In the genomic region with DNA sequence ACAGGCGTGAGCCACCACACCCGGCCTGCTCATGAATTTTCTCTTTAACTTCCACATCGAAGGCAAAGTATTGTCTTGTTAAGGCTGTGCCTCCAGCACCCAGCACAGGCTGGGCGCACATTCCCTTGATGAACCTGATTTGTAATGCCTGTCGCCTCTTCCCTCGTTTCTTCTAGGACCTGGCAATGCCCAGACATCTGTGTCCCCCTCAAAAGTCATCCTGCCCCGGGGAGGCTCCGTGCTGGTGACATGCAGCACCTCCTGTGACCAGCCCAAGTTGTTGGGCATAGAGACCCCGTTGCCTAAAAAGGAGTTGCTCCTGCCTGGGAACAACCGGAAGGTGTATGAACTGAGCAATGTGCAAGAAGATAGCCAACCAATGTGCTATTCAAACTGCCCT, we compare ENCODE assay signal across 21 cellular contexts. TPM values are rescaled to one million over a fixed set of nuclear protein-coding genes. Genes with fewer than 3 reads are reported as not detected.
A peak's percentile ranks its signal among the peaks of the same experiment; 100 is the strongest.
DNase-seq lines count a peak whose midpoint lies in the region; ATAC-seq, FAIRE-seq and TF ChIP-seq lines count a peak whose summit lies in the region.
"Had no signal": no experiment of that assay in that cellular context is flagged by ENCODE, and none has a peak within 500 bp of the region (broad histone marks: within the 10 kb centered on the region; RNA-seq: fewer than 3 reads in every experiment).

No MANE protein-coding gene starts in this region.

- H3K4me1 ChIP-seq in GM12878 (ENCODE audit: control insufficient read depth, insufficient read depth, low read length), result no peaks in the 10 kb centered on the region; the same call in 1 of the 2 replicates
- H3K4me1 ChIP-seq: foreskin keratinocyte had no signal

- peaks cover 13 to 14% of the 10 kb centered on the region in 2 experiments; a peak in 3 of 4 replicates for H3K36me3 ChIP-seq in GM12878 (ENCODE audit: control insufficient read depth in 2 of 2, insufficient read depth in 2 of 2, low read length in 1 of 2)
- H3K36me3 ChIP-seq: cardiac muscle cell had no signal

- WGBS in GM12878 (ENCODE audit: insufficient coverage, insufficient replicate concordance, low lambda C conversion rate, missing lambda C conversion rate), result 80% methylated on average over 10 of the region's 10 CpGs

- DNase-seq in activated T-cell treated with anti-CD3 and anti-CD28 coated beads, Interleukin-2, amount 50 U/mL, for 4 hours, result no peak
- no peak for DNase-seq in activated T-cell treated with anti-CD3 and anti-CD28 coated beads, Interleukin-2, amount 50 U/mL, for 48 hours
- peak; percentile 36 for DNase-seq in NB4 (ENCODE audit: low read depth)
- no peak for DNase-seq in GM12878 (ENCODE audit: low read depth, low spot score)
- DNase-seq in effector CD4-positive, alpha-beta T cell, result no peak
- DNase-seq in activated T-helper 2 cell treated with anti-CD3 and anti-CD28 coated beads, Interferon-gamma antibody, Interleukin-2, Interleukin-4, amounts not matched to agents 10 μg/mL and 5 μg/mL and 100 μg/mL, durations not matched to agents 14 hours and 24 hours and 36 hours (ENCODE audit: low spot score), result no peak
- DNase-seq in NCI-H226, result no peak
- DNase-seq: activated CD4-positive, alpha-beta T cell treated with anti-CD3 and anti-CD28 coated beads for 1 hour; DMS53; foreskin keratinocyte; kidney; naive thymus-derived CD4-positive, alpha-beta T cell; NCI-H146; NCI-H2171 treated with DMSO at 0.1 percent for 48 hours; NCI-H748 treated with DMSO at 0.1 percent for 48 hours; PC-3; stimulated activated CD4-positive, alpha-beta T cell treated with anti-CD3 and anti-CD28 coated beads, Interleukin-4, amount 100 ng/mL, for 1 hour; substantia nigra had no signal

- CTCF ChIA-PET in GM12878 (lab: Yijun Ruan, JAX), result interaction anchor here (0.6 to 11.2 kb wide), 4 partner anchors 15 to 339 kb away, joined by 3 to 370 read pairs (median 4); a partner anchor contains a TSS

- intact Hi-C loops in GM12878 (cut with micrococcal nuclease; ENCODE audit: unreplicated experiment), result loop anchor here (5.0 kb wide), 1 partner anchor 58 kb away; a partner anchor contains a TSS
- intact Hi-C loops in activated T-helper 2 cell treated with anti-CD3 and anti-CD28 coated beads, Interferon-gamma antibody, Interleukin-2, Interleukin-4, amounts not matched to agents 10 μg/mL and 5 μg/mL and 100 μg/mL, durations not matched to agents 14 hours and 24 hours and 36 hours (cut with micrococcal nuclease), result no loop called here

- H3K79me2 ChIP-seq in GM12878 (ENCODE audit: control insufficient read depth, insufficient read depth, low read length), result peaks cover 74% of the 10 kb centered on the region

- H3K9me3 ChIP-seq in GM12878 (replicated peaks; ENCODE audit: control insufficient read depth, insufficient read depth, low read length), result no peaks in the 10 kb centered on the region

- H3K27ac Mint-ChIP-seq in stimulated activated memory B cell treated with anti-CD40 and anti-IgM and Interleukin-4, amounts not matched to agents 10 μg/mL and 1 μg/mL and 100 μg/mL, for 72 hours, result peak overlapping the region; percentile 40
- H3K27ac Mint-ChIP-seq in activated T-helper 2 cell treated with anti-CD3 and anti-CD28 coated beads, Interferon-gamma antibody, Interleukin-2, Interleukin-4, amounts not matched to agents 10 μg/mL and 5 μg/mL and 100 μg/mL, durations not matched to agents 14 hours and 24 hours and 36 hours, result no peak overlapping the region

- TF ChIP-seq CTCF in NB4 (IDR thresholded peaks at IDR 0.05; ENCODE audit: low read depth, low read length) (no peak), GM12878 (IDR thresholded peaks at IDR 0.05 in 2 of 3, conservative IDR thresholded peaks at IDR 0.05 in 1 of 3; ENCODE audit: control insufficient read depth in 2 of 3, extremely low read depth in 1 of 3, insufficient read depth in 1 of 3, low read depth in 3 of 3, low read length in 3 of 3) (no peak)

- TF ChIP-seq POLR2A in NB4 (IDR thresholded peaks at IDR 0.05; ENCODE audit: extremely low read depth, insufficient read length) (no peak), GM12878 (IDR thresholded peaks at IDR 0.05; ENCODE audit: low read depth, low read length) (no peak)

- no peak for TF ChIP-seq RAD21 in GM12878 (IDR thresholded peaks at IDR 0.05; ENCODE audit: insufficient read depth, low read depth, low read length)

- 0 out of 2 replicates have a peak overlapping the region, but pooled peaks have one; percentile 4 for H3K27ac ChIP-seq in GM12878 (ENCODE audit: control insufficient read depth, insufficient read depth)
- H3K27ac ChIP-seq: cardiac muscle cell, foreskin keratinocyte had no signal

- SMC1A ChIA-PET in GM12878 (lab: Charles Lee; ENCODE audit: uncharacterized antibody, unreplicated experiment), result interaction anchor here (1.0 to 8.5 kb wide), 7 partner anchors 12 to 116 kb away, joined by 3 to 158 read pairs (median 5); a partner anchor contains a TSS

- no peak for ATAC-seq in activated T-cell treated with anti-CD3 and anti-CD28 coated beads, Interleukin-2, amount 50 U/mL, for 4 hours
- no peak for ATAC-seq in GM12878
- no peak for ATAC-seq in stimulated activated memory B cell treated with anti-CD40 and anti-IgM and Interleukin-4, amounts not matched to agents 10 μg/mL and 1 μg/mL and 100 μg/mL, for 72 hours
- ATAC-seq: foreskin keratinocyte; naive thymus-derived CD4-positive, alpha-beta T cell; PC-3 had no signal

- peaks cover 26% of the 10 kb centered on the region for H3K4me1 Mint-ChIP-seq in activated T-cell treated with anti-CD3 and anti-CD28 coated beads, Interleukin-2, amount 50 U/mL, for 4 hours (ENCODE audit: low read depth)
- peaks cover 82% of the 10 kb centered on the region for H3K4me1 Mint-ChIP-seq in stimulated activated memory B cell treated with anti-CD40 and anti-IgM and Interleukin-4, amounts not matched to agents 10 μg/mL and 1 μg/mL and 100 μg/mL, for 72 hours
- peaks cover 24% of the 10 kb centered on the region for H3K4me1 Mint-ChIP-seq in activated T-helper 2 cell treated with anti-CD3 and anti-CD28 coated beads, Interferon-gamma antibody, Interleukin-2, Interleukin-4, amounts not matched to agents 10 μg/mL and 5 μg/mL and 100 μg/mL, durations not matched to agents 14 hours and 24 hours and 36 hours (ENCODE audit: low read depth)

- peaks cover 16% of the 10 kb centered on the region for H3K36me3 Mint-ChIP-seq in activated T-cell treated with anti-CD3 and anti-CD28 coated beads, Interleukin-2, amount 50 U/mL, for 4 hours (ENCODE audit: insufficient read depth)
- H3K36me3 Mint-ChIP-seq in stimulated activated memory B cell treated with anti-CD40 and anti-IgM and Interleukin-4, amounts not matched to agents 10 μg/mL and 1 μg/mL and 100 μg/mL, for 72 hours, result peaks cover 54% of the 10 kb centered on the region
- H3K36me3 Mint-ChIP-seq in activated T-helper 2 cell treated with anti-CD3 and anti-CD28 coated beads, Interferon-gamma antibody, Interleukin-2, Interleukin-4, amounts not matched to agents 10 μg/mL and 5 μg/mL and 100 μg/mL, durations not matched to agents 14 hours and 24 hours and 36 hours (ENCODE audit: low read depth), result peaks cover 60% of the 10 kb centered on the region

- in situ Hi-C loops in GM12878 (cut with MboI), result no loop called here

- H3K9ac ChIP-seq in GM12878 (ENCODE audit: control insufficient read depth, insufficient read depth, low read length), result peak overlapping the region; percentile 18; the same call in 1 of the 2 replicates

- H3K27me3 ChIP-seq in GM12878 (replicated peaks in 1 of 2; ENCODE audit: control insufficient read depth in 2 of 2, insufficient read depth in 2 of 2, low read length in 1 of 2), result no peaks in the 10 kb centered on the region

- H2AFZ ChIP-seq in GM12878 (ENCODE audit: control insufficient read depth, low read depth, low read length), result no peak overlapping the region

- BruUV-seq in GM12878 (replicated peaks; lab: Mats Ljungman, UMichigan), result no TSS peak

- RAD21 ChIA-PET in GM12878 (lab: Charles Lee; ENCODE audit: unreplicated experiment), result interaction anchor here (0.6 to 6.0 kb wide), 4 partner anchors 13 to 131 kb away, joined by 4 to 119 read pairs (median 9); a partner anchor contains a TSS

- no peak for TF ChIP-seq EP300 in GM12878 (IDR thresholded peaks at IDR 0.05; ENCODE audit: borderline replicate concordance in 1 of 2, control insufficient read depth in 1 of 2, low read depth in 2 of 2, low read length in 2 of 2)

- peak overlapping the region; percentile 49 for H3K4me2 ChIP-seq in GM12878 (ENCODE audit: control insufficient read depth, insufficient read depth)

- H3K4me3 Mint-ChIP-seq in activated T-cell treated with anti-CD3 and anti-CD28 coated beads, Interleukin-2, amount 50 U/mL, for 4 hours, result peak overlapping the region; percentile 24
- H3K4me3 Mint-ChIP-seq in stimulated activated memory B cell treated with anti-CD40 and anti-IgM and Interleukin-4, amounts not matched to agents 10 μg/mL and 1 μg/mL and 100 μg/mL, for 72 hours, result peak overlapping the region; percentile 68
- H3K4me3 Mint-ChIP-seq in activated T-helper 2 cell treated with anti-CD3 and anti-CD28 coated beads, Interferon-gamma antibody, Interleukin-2, Interleukin-4, amounts not matched to agents 10 μg/mL and 5 μg/mL and 100 μg/mL, durations not matched to agents 14 hours and 24 hours and 36 hours (ENCODE audit: low read depth), result no peak overlapping the region

- no peak for FAIRE-seq in GM12878 (lab: Jason Lieb, UNC)
- FAIRE-seq: kidney had no signal

- H3K27me3 Mint-ChIP-seq in activated T-cell treated with anti-CD3 and anti-CD28 coated beads, Interleukin-2, amount 50 U/mL, for 4 hours (ENCODE audit: low read depth), result no peaks in the 10 kb centered on the region
- no peaks in the 10 kb centered on the region for H3K27me3 Mint-ChIP-seq in stimulated activated memory B cell treated with anti-CD40 and anti-IgM and Interleukin-4, amounts not matched to agents 10 μg/mL and 1 μg/mL and 100 μg/mL, for 72 hours
- no peaks in the 10 kb centered on the region for H3K27me3 Mint-ChIP-seq in activated T-helper 2 cell treated with anti-CD3 and anti-CD28 coated beads, Interferon-gamma antibody, Interleukin-2, Interleukin-4, amounts not matched to agents 10 μg/mL and 5 μg/mL and 100 μg/mL, durations not matched to agents 14 hours and 24 hours and 36 hours (ENCODE audit: low read depth)
- H3K27me3 Mint-ChIP-seq: memory B cell; naive thymus-derived CD4-positive, alpha-beta T cell had no signal

- H3K9me3 Mint-ChIP-seq in activated T-cell treated with anti-CD3 and anti-CD28 coated beads, Interleukin-2, amount 50 U/mL, for 4 hours, result no peaks in the 10 kb centered on the region
- no peaks in the 10 kb centered on the region for H3K9me3 Mint-ChIP-seq in stimulated activated memory B cell treated with anti-CD40 and anti-IgM and Interleukin-4, amounts not matched to agents 10 μg/mL and 1 μg/mL and 100 μg/mL, for 72 hours
- no peaks in the 10 kb centered on the region for H3K9me3 Mint-ChIP-seq in activated T-helper 2 cell treated with anti-CD3 and anti-CD28 coated beads, Interferon-gamma antibody, Interleukin-2, Interleukin-4, amounts not matched to agents 10 μg/mL and 5 μg/mL and 100 μg/mL, durations not matched to agents 14 hours and 24 hours and 36 hours
- H3K9me3 Mint-ChIP-seq: memory B cell; naive thymus-derived CD4-positive, alpha-beta T cell had no signal

- POLR2A ChIA-PET in GM12878 (lab: Charles Lee), result interaction anchor here (0.6 to 4.7 kb wide), 6 partner anchors 14 to 624 kb away, joined by 3 to 32 read pairs (median 4); a partner anchor contains a TSS

- H4K20me1 ChIP-seq in GM12878 (ENCODE audit: control insufficient read depth, insufficient read depth), result no peaks in the 10 kb centered on the region

- H3K4me3 ChIP-seq in NB4 (ENCODE audit: low read depth, low read length), result no peak overlapping the region
- peak overlapping the region; percentile 57 for H3K4me3 ChIP-seq in GM12878
- H3K4me3 ChIP-seq: cardiac muscle cell had no signal

RNA-seq across cellular contexts. Expression of a gene that starts 3.7 kb away (rescaled TPM):
- total RNA-seq in activated T-cell treated with anti-CD3 and anti-CD28 coated beads, Interleukin-2, amount 50 U/mL, for 4 hours, result 10 to 100 TPM; 25.6 to 48.5 (median 39.5) TPM
- 288 and 334 TPM in 2 replicates for total RNA-seq in GM12878 (2013; cell fraction: nucleolus; rRNA removed)
- 72.9 and 77.7 TPM in 2 replicates for total RNA-seq in GM12878 (2014; rRNA removed)
- total RNA-seq in GM12878 (2014; rRNA removed; fragmentation: Illumina TruSeq; extraction: Trizol), result 49.4 and 52.6 TPM in 2 replicates
- total RNA-seq in GM12878 (2021), result 69.7 and 71.0 TPM in 2 replicates
- 37.5 TPM for polyA plus RNA-seq in GM12878 (2011; ENCODE audit: low read depth)
- 46.8 and 115 TPM in 2 replicates for polyA plus RNA-seq in GM12878 (2011; rRNA removed)
- polyA plus RNA-seq in GM12878 (2011; cell fraction: cytosol; rRNA removed), result 121 and 131 TPM in 2 replicates
- polyA plus RNA-seq in GM12878 (2011; cell fraction: nucleus; rRNA removed), result 126 and 136 TPM in 2 replicates
- 53.2 and 69.6 TPM in 2 replicates for polyA plus RNA-seq in GM12878 (2012)
- polyA plus RNA-seq in GM12878 (2014; fragmentation: Illumina TruSeq; extraction: Trizol), result 61.9 and 67.8 TPM in 2 replicates
- 10 to 100 TPM in 1 of 2 experiments, 1 to 10 TPM in 1; 7.6 to 14.8 TPM for polyA plus RNA-seq in GM12878 (2014; fragmentation: Nextera tagmentation; extraction: Ambion mirVana)
- 67.9 and 74.4 TPM in 2 replicates for polyA plus RNA-seq in GM12878 (2014; rRNA removed)
- polyA plus RNA-seq in GM12878 (2016; fragmentation: Nextera tagmentation; extraction: Ambion mirVana), result 10 to 100 TPM; 35.0 to 41.9 TPM
- polyA minus RNA-seq in GM12878 (2011; rRNA and poly(A)+ RNA removed), result 120 and 140 TPM in 2 replicates
- 62.1 and 69.0 TPM in 2 replicates for polyA minus RNA-seq in GM12878 (2011; cell fraction: cytosol; rRNA and poly(A)+ RNA removed)
- 62.3 and 89.7 TPM in 2 replicates for polyA minus RNA-seq in GM12878 (2011; cell fraction: nucleus; rRNA and poly(A)+ RNA removed)
- 75.3 and 75.7 TPM in 2 replicates for total RNA-seq in activated T-helper 2 cell treated with anti-CD3 and anti-CD28 coated beads, Interferon-gamma antibody, Interleukin-2, Interleukin-4, amounts not matched to agents 10 μg/mL and 5 μg/mL and 100 μg/mL, durations not matched to agents 14 hours and 24 hours and 36 hours

RNA-seq across cellular contexts. Expression of a gene that starts 12.2 kb away (rescaled TPM):
- under 1 TPM; 0.27 to 0.53 (median 0.38) TPM for total RNA-seq in activated T-cell treated with anti-CD3 and anti-CD28 coated beads, Interleukin-2, amount 50 U/mL, for 4 hours
- 2.8 and 3.6 TPM in 2 replicates for total RNA-seq in GM12878 (2013; cell fraction: nucleolus; rRNA removed)
- total RNA-seq in GM12878 (2014; rRNA removed) (2.4 and 3.0 TPM in 2 replicates), GM12878 (2014; rRNA removed; fragmentation: Illumina TruSeq; extraction: Trizol) (1.2 and 1.3 TPM in 2 replicates), GM12878 (2021) (2.1 and 2.6 TPM in 2 replicates)
- polyA plus RNA-seq in GM12878 (2011; ENCODE audit: low read depth), result 0.80 TPM
- polyA plus RNA-seq in GM12878 (2011; rRNA removed) (0.20 and 0.31 TPM in 2 replicates), GM12878 (2014; fragmentation: Illumina TruSeq; extraction: Trizol) (0.29 and 0.63 TPM in 2 replicates), GM12878 (2014; fragmentation: Nextera tagmentation; extraction: Ambion mirVana) (under 1 TPM; 0.69 to 0.72 TPM), GM12878 (2014; rRNA removed) (3.0 and 3.4 TPM in 2 replicates), GM12878 (2016; fragmentation: Nextera tagmentation; extraction: Ambion mirVana) (1 to 10 TPM; 4.1 to 5.1 TPM)
- polyA plus RNA-seq in GM12878 (2011; cell fraction: cytosol; rRNA removed), result 0.48 and 0.79 TPM in 2 replicates
- 0.72 and 0.75 TPM in 2 replicates for polyA plus RNA-seq in GM12878 (2011; cell fraction: nucleus; rRNA removed)
- 1.4 and 1.9 TPM in 2 replicates for polyA plus RNA-seq in GM12878 (2012)
- polyA minus RNA-seq in GM12878 (2011; rRNA and poly(A)+ RNA removed), result 0.51 and 1.3 TPM in 2 replicates
- polyA minus RNA-seq in GM12878 (2011; cell fraction: cytosol; rRNA and poly(A)+ RNA removed), result not detected in 2 replicates
- polyA minus RNA-seq in GM12878 (2011; cell fraction: nucleus; rRNA and poly(A)+ RNA removed), result 2.3 and 3.5 TPM in 2 replicates
- total RNA-seq in activated T-helper 2 cell treated with anti-CD3 and anti-CD28 coated beads, Interferon-gamma antibody, Interleukin-2, Interleukin-4, amounts not matched to agents 10 μg/mL and 5 μg/mL and 100 μg/mL, durations not matched to agents 14 hours and 24 hours and 36 hours, result 1.4 and 1.6 TPM in 2 replicates
- total RNA-seq: PC-3 had no signal

RNA-seq across cellular contexts. Expression of a gene that starts 15.2 kb away (rescaled TPM):
- total RNA-seq in activated T-cell treated with anti-CD3 and anti-CD28 coated beads, Interleukin-2, amount 50 U/mL, for 4 hours, result 1 to 10 TPM; 3.1 to 4.3 (median 3.1) TPM
- total RNA-seq in GM12878 (2013; cell fraction: nucleolus; rRNA removed), result 14.9 and 15.8 TPM in 2 replicates
- total RNA-seq in GM12878 (2014; rRNA removed) (0.76 and 1.3 TPM in 2 replicates), GM12878 (2014; rRNA removed; fragmentation: Illumina TruSeq; extraction: Trizol) (0.36 and 0.55 TPM in 2 replicates), GM12878 (2021) (3.0 and 4.6 TPM in 2 replicates)
- polyA plus RNA-seq in GM12878 (2011; ENCODE audit: low read depth), result 1.1 TPM
- polyA plus RNA-seq in GM12878 (2011; rRNA removed) (1.4 and 3.5 TPM in 2 replicates), GM12878 (2014; fragmentation: Illumina TruSeq; extraction: Trizol) (0.48 TPM in 1 of 2 replicates, not detected in the other), GM12878 (2014; fragmentation: Nextera tagmentation; extraction: Ambion mirVana) (not detected), GM12878 (2014; rRNA removed) (3.2 and 4.6 TPM in 2 replicates), GM12878 (2016; fragmentation: Nextera tagmentation; extraction: Ambion mirVana) (under 1 TPM; 0.14 to 0.59 TPM)
- 4.9 and 7.8 TPM in 2 replicates for polyA plus RNA-seq in GM12878 (2011; cell fraction: cytosol; rRNA removed)
- 154 and 163 TPM in 2 replicates for polyA plus RNA-seq in GM12878 (2011; cell fraction: nucleus; rRNA removed)
- 3.8 and 6.4 TPM in 2 replicates for polyA plus RNA-seq in GM12878 (2012)
- polyA minus RNA-seq in GM12878 (2011; rRNA and poly(A)+ RNA removed), result 0.66 and 3.7 TPM in 2 replicates
- polyA minus RNA-seq in GM12878 (2011; cell fraction: cytosol; rRNA and poly(A)+ RNA removed), result 1.0 and 3.1 TPM in 2 replicates
- polyA minus RNA-seq in GM12878 (2011; cell fraction: nucleus; rRNA and poly(A)+ RNA removed), result 8.2 and 13.5 TPM in 2 replicates
- total RNA-seq in activated T-helper 2 cell treated with anti-CD3 and anti-CD28 coated beads, Interferon-gamma antibody, Interleukin-2, Interleukin-4, amounts not matched to agents 10 μg/mL and 5 μg/mL and 100 μg/mL, durations not matched to agents 14 hours and 24 hours and 36 hours, result 2.6 and 3.5 TPM in 2 replicates
- polyA plus RNA-seq: naive thymus-derived CD4-positive, alpha-beta T cell had no signal

RNA-seq across cellular contexts. Expression of a gene that starts 22.6 kb away (rescaled TPM):
- 100 to 1,000 TPM; 213 to 268 (median 239) TPM for total RNA-seq in activated T-cell treated with anti-CD3 and anti-CD28 coated beads, Interleukin-2, amount 50 U/mL, for 4 hours
- total RNA-seq in GM12878 (2013; cell fraction: nucleolus; rRNA removed), result 37.1 and 41.1 TPM in 2 replicates
- total RNA-seq in GM12878 (2014; rRNA removed) (196 and 221 TPM in 2 replicates), GM12878 (2014; rRNA removed; fragmentation: Illumina TruSeq; extraction: Trizol) (36.4 and 44.4 TPM in 2 replicates), GM12878 (2021) (162 and 169 TPM in 2 replicates)
- polyA plus RNA-seq in GM12878 (2011; ENCODE audit: low read depth), result 22.8 TPM
- polyA plus RNA-seq in GM12878 (2011; rRNA removed) (16.6 and 56.2 TPM in 2 replicates), GM12878 (2014; fragmentation: Illumina TruSeq; extraction: Trizol) (9.5 and 44.4 TPM in 2 replicates), GM12878 (2014; fragmentation: Nextera tagmentation; extraction: Ambion mirVana) (1 to 10 TPM in 1 of 2 experiments, under 1 TPM in 1; 0.79 to 5.8 TPM), GM12878 (2014; rRNA removed) (174 and 217 TPM in 2 replicates), GM12878 (2016; fragmentation: Nextera tagmentation; extraction: Ambion mirVana) (100 to 1,000 TPM; 183 to 186 TPM)
- 127 and 134 TPM in 2 replicates for polyA plus RNA-seq in GM12878 (2011; cell fraction: cytosol; rRNA removed)
- 148 and 198 TPM in 2 replicates for polyA plus RNA-seq in GM12878 (2011; cell fraction: nucleus; rRNA removed)
- polyA plus RNA-seq in GM12878 (2012), result 88.5 and 90.8 TPM in 2 replicates
- polyA minus RNA-seq in GM12878 (2011; rRNA and poly(A)+ RNA removed), result 19.6 and 29.7 TPM in 2 replicates
- polyA minus RNA-seq in GM12878 (2011; cell fraction: cytosol; rRNA and poly(A)+ RNA removed), result 24.2 and 28.3 TPM in 2 replicates
- 20.2 and 32.4 TPM in 2 replicates for polyA minus RNA-seq in GM12878 (2011; cell fraction: nucleus; rRNA and poly(A)+ RNA removed)
- 133 and 135 TPM in 2 replicates for total RNA-seq in activated T-helper 2 cell treated with anti-CD3 and anti-CD28 coated beads, Interferon-gamma antibody, Interleukin-2, Interleukin-4, amounts not matched to agents 10 μg/mL and 5 μg/mL and 100 μg/mL, durations not matched to agents 14 hours and 24 hours and 36 hours

RNA-seq across cellular contexts. Expression of a gene that starts 35.0 kb away (rescaled TPM):
- 10 to 100 TPM in 1 of 3 donors, 1 to 10 TPM in 2; 6.9 to 10.1 (median 9.3) TPM for total RNA-seq in activated T-cell treated with anti-CD3 and anti-CD28 coated beads, Interleukin-2, amount 50 U/mL, for 4 hours
- total RNA-seq in GM12878 (2013; cell fraction: nucleolus; rRNA removed), result 1.1 and 1.6 TPM in 2 replicates
- 1.3 and 1.7 TPM in 2 replicates for total RNA-seq in GM12878 (2014; rRNA removed)
- 0.67 and 0.78 TPM in 2 replicates for total RNA-seq in GM12878 (2014; rRNA removed; fragmentation: Illumina TruSeq; extraction: Trizol)
- 2.5 and 4.1 TPM in 2 replicates for total RNA-seq in GM12878 (2021)
- polyA plus RNA-seq in GM12878 (2011; ENCODE audit: low read depth), result 0.75 TPM
- 0.49 and 0.94 TPM in 2 replicates for polyA plus RNA-seq in GM12878 (2011; rRNA removed)
- polyA plus RNA-seq in GM12878 (2011; cell fraction: cytosol; rRNA removed), result 1.7 and 2.0 TPM in 2 replicates
- 10.8 and 12.6 TPM in 2 replicates for polyA plus RNA-seq in GM12878 (2011; cell fraction: nucleus; rRNA removed)
- 0.89 and 1.8 TPM in 2 replicates for polyA plus RNA-seq in GM12878 (2012)
- 0.19 and 0.98 TPM in 2 replicates for polyA plus RNA-seq in GM12878 (2014; fragmentation: Illumina TruSeq; extraction: Trizol)
- polyA plus RNA-seq in GM12878 (2014; fragmentation: Nextera tagmentation; extraction: Ambion mirVana), result under 1 TPM; 0.29 to 0.48 TPM
- polyA plus RNA-seq in GM12878 (2014; rRNA removed), result 4.6 and 5.6 TPM in 2 replicates
- polyA plus RNA-seq in GM12878 (2016; fragmentation: Nextera tagmentation; extraction: Ambion mirVana), result 1 to 10 TPM; 1.8 to 2.0 TPM
- polyA minus RNA-seq in GM12878 (2011; rRNA and poly(A)+ RNA removed), result 0.29 and 0.31 TPM in 2 replicates
- not detected in 2 replicates for polyA minus RNA-seq in GM12878 (2011; cell fraction: cytosol; rRNA and poly(A)+ RNA removed)
- 0.24 and 1.1 TPM in 2 replicates for polyA minus RNA-seq in GM12878 (2011; cell fraction: nucleus; rRNA and poly(A)+ RNA removed)
- total RNA-seq in activated T-helper 2 cell treated with anti-CD3 and anti-CD28 coated beads, Interferon-gamma antibody, Interleukin-2, Interleukin-4, amounts not matched to agents 10 μg/mL and 5 μg/mL and 100 μg/mL, durations not matched to agents 14 hours and 24 hours and 36 hours, result 3.2 and 3.5 TPM in 2 replicates
